ENCODE assay signal across 25 cellular contexts in genomic region chr10:79306644-79307220, GRCh38.
"Had no signal": no experiment of that assay in that cellular context is flagged by ENCODE, and none has a peak within 500 bp of the region (broad histone marks: within the 10 kb centered on the region; RNA-seq: fewer than 3 reads in every experiment).

No MANE protein-coding gene starts in this region.

- H3K4me1 ChIP-seq: pancreas, prostate gland had no signal

- DNase-seq: effector memory CD8-positive, alpha-beta T cell; glutamatergic neuron; immature natural killer cell; left colon; natural killer cell; nucleus accumbens; retina; spleen; stimulated activated CD4-positive, alpha-beta T cell treated with anti-CD3 and anti-CD28 coated beads, Interleukin-15, amount 100 ng/mL, for 24 hours; stimulated activated CD4-positive, alpha-beta T cell treated with anti-CD3 and anti-CD28 coated beads, Interleukin-1b, Interleukin-23, amount 100 ng/mL, for 48 hours; stimulated activated CD4-positive, alpha-beta T cell treated with anti-CD3 and anti-CD28 coated beads, Interleukin-4, amount 100 ng/mL, for 24 hours; stimulated activated naive CD4-positive, alpha-beta T cell; stomach; substantia nigra; trophoblast cell had no signal

- H3K4me3 Mint-ChIP-seq: central memory CD8-positive, alpha-beta T cell; effector memory CD8-positive, alpha-beta T cell; immature natural killer cell; mesothelial cell of epicardium; natural killer cell had no signal

- H3K27me3 Mint-ChIP-seq: central memory CD8-positive, alpha-beta T cell; effector memory CD8-positive, alpha-beta T cell had no signal

- H3K4me3 ChIP-seq: esophagus muscularis mucosa, gastroesophageal sphincter, pancreas, prostate gland, spleen, stomach, thoracic aorta had no signal

- FAIRE-seq: keratinocyte, pancreas had no signal

- H3K27me3 ChIP-seq: esophagus muscularis mucosa, gastroesophageal sphincter, pancreas, spleen, stomach had no signal

- H3K9me3 Mint-ChIP-seq: central memory CD8-positive, alpha-beta T cell; effector memory CD8-positive, alpha-beta T cell; immature natural killer cell; mesothelial cell of epicardium; natural killer cell; neural crest cell had no signal

- H3K36me3 Mint-ChIP-seq: natural killer cell had no signal

- H3K27ac ChIP-seq: epithelial cell of prostate, esophagus muscularis mucosa, pancreas, prostate gland, stomach, thoracic aorta had no signal

- H3K27ac Mint-ChIP-seq: effector memory CD8-positive, alpha-beta T cell; immature natural killer cell; mesothelial cell of epicardium; natural killer cell had no signal

- H3K9me3 ChIP-seq: esophagus muscularis mucosa, gastroesophageal sphincter, pancreas, prostate gland, spleen, stomach, thoracic aorta had no signal

- H3K4me1 Mint-ChIP-seq: central memory CD8-positive, alpha-beta T cell; mesothelial cell of epicardium had no signal
